In the genomic region with DNA sequence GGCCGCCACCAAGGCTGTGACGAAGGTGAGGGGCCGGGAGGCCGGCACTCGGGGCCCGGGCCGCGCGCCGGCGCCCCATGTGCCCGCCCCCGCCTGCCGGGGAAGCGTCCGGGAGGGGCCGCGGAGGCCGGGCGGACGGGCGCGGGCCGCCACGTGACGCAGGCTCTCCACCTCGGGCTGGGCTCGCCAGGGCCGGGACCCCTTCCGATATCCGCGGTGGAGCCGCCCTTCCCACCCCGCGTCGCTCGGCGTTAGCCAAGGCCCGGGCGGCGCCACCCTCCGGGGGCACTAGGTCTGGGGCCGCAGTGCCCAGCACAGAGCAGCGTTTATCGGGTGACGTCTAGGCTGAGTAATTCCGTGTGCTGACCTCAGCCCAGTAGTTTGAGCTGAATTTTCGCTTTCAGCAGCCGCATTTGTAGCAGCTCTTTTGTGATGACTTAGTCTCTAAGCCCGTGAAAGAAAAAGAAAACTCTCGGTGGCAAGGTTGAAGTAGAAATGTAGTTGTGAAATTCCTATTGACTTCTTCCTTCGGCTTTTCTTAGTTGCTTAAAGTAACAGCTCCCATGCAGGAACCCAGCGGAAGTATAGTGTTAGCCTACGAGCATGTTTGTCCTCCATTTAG, we compare ENCODE assay signal across 1 cellular context.
TF ChIP-seq lines count a peak whose summit lies in the region.

No MANE protein-coding gene starts in this region.

TF ChIP-seq in HEK293, 187 proteins besides CTCF, POLR2A, EP300 and RAD21 (continued from another document and continues in another):
- TF ChIP-seq, protein P1, sequence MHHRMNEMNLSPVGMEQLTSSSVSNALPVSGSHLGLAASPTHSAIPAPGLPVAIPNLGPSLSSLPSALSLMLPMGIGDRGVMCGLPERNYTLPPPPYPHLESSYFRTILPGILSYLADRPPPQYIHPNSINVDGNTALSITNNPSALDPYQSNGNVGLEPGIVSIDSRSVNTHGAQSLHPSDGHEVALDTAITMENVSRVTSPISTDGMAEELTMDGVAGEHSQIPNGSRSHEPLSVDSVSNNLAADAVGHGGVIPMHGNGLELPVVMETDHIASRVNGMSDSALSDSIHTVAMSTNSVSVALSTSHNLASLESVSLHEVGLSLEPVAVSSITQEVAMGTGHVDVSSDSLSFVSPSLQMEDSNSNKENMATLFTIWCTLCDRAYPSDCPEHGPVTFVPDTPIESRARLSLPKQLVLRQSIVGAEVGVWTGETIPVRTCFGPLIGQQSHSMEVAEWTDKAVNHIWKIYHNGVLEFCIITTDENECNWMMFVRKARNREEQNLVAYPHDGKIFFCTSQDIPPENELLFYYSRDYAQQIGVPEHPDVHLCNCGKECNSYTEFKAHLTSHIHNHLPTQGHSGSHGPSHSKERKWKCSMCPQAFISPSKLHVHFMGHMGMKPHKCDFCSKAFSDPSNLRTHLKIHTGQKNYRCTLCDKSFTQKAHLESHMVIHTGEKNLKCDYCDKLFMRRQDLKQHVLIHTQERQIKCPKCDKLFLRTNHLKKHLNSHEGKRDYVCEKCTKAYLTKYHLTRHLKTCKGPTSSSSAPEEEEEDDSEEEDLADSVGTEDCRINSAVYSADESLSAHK (tag by site-specific recombination; IDR thresholded peaks at IDR 0.05): no peak
- TF ChIP-seq HOXD13 (CRISPR knock-in tag; IDR thresholded peaks at IDR 0.05; ENCODE audit: borderline replicate concordance) (no peak), ZNF423 (tag by site-specific recombination; IDR thresholded peaks at IDR 0.05) (no peak), ZNF792 (tag by site-specific recombination; IDR thresholded peaks at IDR 0.05) (no peak), ZBTB49 (tag by site-specific recombination; IDR thresholded peaks at IDR 0.05; ENCODE audit: low read depth) (no peak), ZNF596 (tag by site-specific recombination; IDR thresholded peaks at IDR 0.05) (no peak), ZNF37A (tag by site-specific recombination; IDR thresholded peaks at IDR 0.05) (no peak), ZNF2 (tag by site-specific recombination; IDR thresholded peaks at IDR 0.05) (no peak), ZBTB21 (tag by site-specific recombination; IDR thresholded peaks at IDR 0.05) (peak; percentile 68), ZNF391 (tag by site-specific recombination; IDR thresholded peaks at IDR 0.05; ENCODE audit: borderline replicate concordance, low read depth) (no peak), ZXDB (tag by site-specific recombination; IDR thresholded peaks at IDR 0.05) (no peak), ZNF521 (tag by site-specific recombination; IDR thresholded peaks at IDR 0.05) (no peak), ZNF610 (tag by site-specific recombination; IDR thresholded peaks at IDR 0.05; ENCODE audit: borderline replicate concordance) (no peak), ZNF658 (tag by site-specific recombination; IDR thresholded peaks at IDR 0.05) (no peak), YY2 (tag by site-specific recombination; IDR thresholded peaks at IDR 0.05) (no peak), PBX3 (CRISPR knock-in tag; IDR thresholded peaks at IDR 0.05) (no peak), YY1 (tag by site-specific recombination; IDR thresholded peaks at IDR 0.05) (no peak), ZNF558 (tag by site-specific recombination; IDR thresholded peaks at IDR 0.05) (no peak), KLF9 (tag by site-specific recombination; IDR thresholded peaks at IDR 0.05; ENCODE audit: low read depth) (no peak), ZNF335 (tag by site-specific recombination; conservative IDR thresholded peaks at IDR 0.05) (peak; percentile 36; the same call in 1 of the 2 replicates), ZNF354C (tag by site-specific recombination; IDR thresholded peaks at IDR 0.05; ENCODE audit: borderline replicate concordance, low read depth) (no peak), GLIS2 (tag by site-specific recombination; IDR thresholded peaks at IDR 0.05) (peak; percentile 84), ZBTB8A (tag by site-specific recombination; IDR thresholded peaks at IDR 0.05) (peak; percentile 81), ZNF138 (tag by site-specific recombination; IDR thresholded peaks at IDR 0.05; ENCODE audit: borderline replicate concordance) (no peak), ZFP3 (tag by site-specific recombination; IDR thresholded peaks at IDR 0.05; ENCODE audit: low read depth) (no peak), PATZ1 (tag by site-specific recombination; IDR thresholded peaks at IDR 0.05) (peak; percentile 68), ZNF19 (tag by site-specific recombination; IDR thresholded peaks at IDR 0.05; ENCODE audit: low read depth) (no peak), KLF8 (tag by site-specific recombination; IDR thresholded peaks at IDR 0.05) (no peak), RBAK (tag by site-specific recombination; IDR thresholded peaks at IDR 0.05) (no peak), ZNF701 (tag by site-specific recombination; IDR thresholded peaks at IDR 0.05) (no peak), ZNF837 (tag by site-specific recombination; IDR thresholded peaks at IDR 0.05) (no peak), ZEB2 (tag by site-specific recombination; IDR thresholded peaks at IDR 0.05) (no peak), ZNF341 (tag by site-specific recombination; IDR thresholded peaks at IDR 0.05; ENCODE audit: low read depth) (peak; percentile 19; the same call in 1 of the 2 replicates), ZNF707 (tag by site-specific recombination; IDR thresholded peaks at IDR 0.05) (no peak), ZNF366 (tag by site-specific recombination; conservative IDR thresholded peaks at IDR 0.05) (no peak), ZNF132 (tag by site-specific recombination; IDR thresholded peaks at IDR 0.05; ENCODE audit: borderline replicate concordance) (no peak), GFI1B (tag by site-specific recombination; IDR thresholded peaks at IDR 0.05) (no peak), ZNF239 (tag by site-specific recombination; IDR thresholded peaks at IDR 0.05) (no peak), SP2 (tag by site-specific recombination; IDR thresholded peaks at IDR 0.05) (peak; percentile 55), ZNF133 (tag by site-specific recombination; IDR thresholded peaks at IDR 0.05) (no peak), ZNF48 (tag by site-specific recombination; IDR thresholded peaks at IDR 0.05) (no peak), ZNF544 (tag by site-specific recombination; IDR thresholded peaks at IDR 0.05) (no peak), ZNF214 (tag by site-specific recombination; IDR thresholded peaks at IDR 0.05; ENCODE audit: borderline replicate concordance) (no peak), SP7 (tag by site-specific recombination; IDR thresholded peaks at IDR 0.05) (0 out of 2 replicates have a peak, but pooled peaks have one; percentile 16), ZNF184 (tag by site-specific recombination; IDR thresholded peaks at IDR 0.05) (no peak), ZNF626 (tag by site-specific recombination; IDR thresholded peaks at IDR 0.05) (no peak), ZNF112 (tag by site-specific recombination; IDR thresholded peaks at IDR 0.05) (no peak), MEIS1 (CRISPR knock-in tag; IDR thresholded peaks at IDR 0.05; ENCODE audit: borderline replicate concordance) (no peak), ZNF530 (tag by site-specific recombination; IDR thresholded peaks at IDR 0.05; ENCODE audit: low read depth) (no peak), ZNF473 (tag by site-specific recombination; IDR thresholded peaks at IDR 0.05) (no peak)
- TF ChIP-seq, protein P2, sequence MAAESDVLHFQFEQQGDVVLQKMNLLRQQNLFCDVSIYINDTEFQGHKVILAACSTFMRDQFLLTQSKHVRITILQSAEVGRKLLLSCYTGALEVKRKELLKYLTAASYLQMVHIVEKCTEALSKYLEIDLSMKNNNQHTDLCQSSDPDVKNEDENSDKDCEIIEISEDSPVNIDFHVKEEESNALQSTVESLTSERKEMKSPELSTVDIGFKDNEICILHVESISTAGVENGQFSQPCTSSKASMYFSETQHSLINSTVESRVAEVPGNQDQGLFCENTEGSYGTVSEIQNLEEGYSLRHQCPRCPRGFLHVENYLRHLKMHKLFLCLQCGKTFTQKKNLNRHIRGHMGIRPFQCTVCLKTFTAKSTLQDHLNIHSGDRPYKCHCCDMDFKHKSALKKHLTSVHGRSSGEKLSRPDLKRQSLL (tag by site-specific recombination; IDR thresholded peaks at IDR 0.05): no peak
- TF ChIP-seq, protein P3, sequence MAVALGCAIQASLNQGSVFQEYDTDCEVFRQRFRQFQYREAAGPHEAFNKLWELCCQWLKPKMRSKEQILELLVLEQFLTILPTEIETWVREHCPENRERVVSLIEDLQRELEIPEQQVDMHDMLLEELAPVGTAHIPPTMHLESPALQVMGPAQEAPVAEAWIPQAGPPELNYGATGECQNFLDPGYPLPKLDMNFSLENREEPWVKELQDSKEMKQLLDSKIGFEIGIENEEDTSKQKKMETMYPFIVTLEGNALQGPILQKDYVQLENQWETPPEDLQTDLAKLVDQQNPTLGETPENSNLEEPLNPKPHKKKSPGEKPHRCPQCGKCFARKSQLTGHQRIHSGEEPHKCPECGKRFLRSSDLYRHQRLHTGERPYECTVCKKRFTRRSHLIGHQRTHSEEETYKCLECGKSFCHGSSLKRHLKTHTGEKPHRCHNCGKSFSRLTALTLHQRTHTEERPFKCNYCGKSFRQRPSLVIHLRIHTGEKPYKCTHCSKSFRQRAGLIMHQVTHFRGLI (tag by site-specific recombination; IDR thresholded peaks at IDR 0.05): no peak
- TF ChIP-seq, protein P4, sequence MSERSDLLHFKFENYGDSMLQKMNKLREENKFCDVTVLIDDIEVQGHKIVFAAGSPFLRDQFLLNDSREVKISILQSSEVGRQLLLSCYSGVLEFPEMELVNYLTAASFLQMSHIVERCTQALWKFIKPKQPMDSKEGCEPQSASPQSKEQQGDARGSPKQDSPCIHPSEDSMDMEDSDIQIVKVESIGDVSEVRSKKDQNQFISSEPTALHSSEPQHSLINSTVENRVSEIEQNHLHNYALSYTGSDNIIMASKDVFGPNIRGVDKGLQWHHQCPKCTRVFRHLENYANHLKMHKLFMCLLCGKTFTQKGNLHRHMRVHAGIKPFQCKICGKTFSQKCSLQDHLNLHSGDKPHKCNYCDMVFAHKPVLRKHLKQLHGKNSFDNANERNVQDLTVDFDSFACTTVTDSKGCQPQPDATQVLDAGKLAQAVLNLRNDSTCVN (tag by site-specific recombination; optimal IDR thresholded peaks at IDR 0.05): peak; percentile 27
- TF ChIP-seq, protein P5, sequence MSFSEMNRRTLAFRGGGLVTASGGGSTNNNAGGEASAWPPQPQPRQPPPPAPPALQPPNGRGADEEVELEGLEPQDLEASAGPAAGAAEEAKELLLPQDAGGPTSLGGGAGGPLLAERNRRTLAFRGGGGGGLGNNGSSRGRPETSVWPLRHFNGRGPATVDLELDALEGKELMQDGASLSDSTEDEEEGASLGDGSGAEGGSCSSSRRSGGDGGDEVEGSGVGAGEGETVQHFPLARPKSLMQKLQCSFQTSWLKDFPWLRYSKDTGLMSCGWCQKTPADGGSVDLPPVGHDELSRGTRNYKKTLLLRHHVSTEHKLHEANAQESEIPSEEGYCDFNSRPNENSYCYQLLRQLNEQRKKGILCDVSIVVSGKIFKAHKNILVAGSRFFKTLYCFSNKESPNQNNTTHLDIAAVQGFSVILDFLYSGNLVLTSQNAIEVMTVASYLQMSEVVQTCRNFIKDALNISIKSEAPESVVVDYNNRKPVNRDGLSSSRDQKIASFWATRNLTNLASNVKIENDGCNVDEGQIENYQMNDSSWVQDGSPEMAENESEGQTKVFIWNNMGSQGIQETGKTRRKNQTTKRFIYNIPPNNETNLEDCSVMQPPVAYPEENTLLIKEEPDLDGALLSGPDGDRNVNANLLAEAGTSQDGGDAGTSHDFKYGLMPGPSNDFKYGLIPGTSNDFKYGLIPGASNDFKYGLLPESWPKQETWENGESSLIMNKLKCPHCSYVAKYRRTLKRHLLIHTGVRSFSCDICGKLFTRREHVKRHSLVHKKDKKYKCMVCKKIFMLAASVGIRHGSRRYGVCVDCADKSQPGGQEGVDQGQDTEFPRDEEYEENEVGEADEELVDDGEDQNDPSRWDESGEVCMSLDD (tag by site-specific recombination; IDR thresholded peaks at IDR 0.05): no peak
